In genomic region chr2:649461-650342, GRCh38 we compare ENCODE assay signal across 12 cellular contexts.
"Had no signal": no experiment of that assay in that cellular context is flagged by ENCODE, and none has a peak within 500 bp of the region (broad histone marks: within the 10 kb centered on the region; RNA-seq: fewer than 3 reads in every experiment).

No MANE protein-coding gene starts in this region.

- H3K27ac ChIP-seq: prostate gland, right lobe of liver had no signal

- H3K4me1 ChIP-seq: breast epithelium, prostate gland, right lobe of liver had no signal

- H3K9me3 ChIP-seq: breast epithelium, prostate gland, right lobe of liver had no signal

- FAIRE-seq: urothelium cell line had no signal

- H3K36me3 ChIP-seq: breast epithelium, prostate gland, right lobe of liver had no signal

- H3K4me3 ChIP-seq: breast epithelium, prostate gland, right lobe of liver had no signal

- H3K9me3 Mint-ChIP-seq: mesothelial cell of epicardium; stimulated activated naive CD8-positive, alpha-beta T cell treated with anti-CD3 and anti-CD28 coated beads, Interleukin-15, amount 100 ng/mL, for 72 hours; T-helper 2 cell treated with Interferon-gamma antibody and Interleukin-4, amounts not matched to agents 5 μg/mL and 100 μg/mL, for 36 hours had no signal

- DNase-seq: activated CD4-positive, alpha-beta T cell treated with anti-CD3 and anti-CD28 coated beads for 1 hour; activated CD8-positive, alpha-beta T cell treated with anti-CD3 and anti-CD28 coated beads, Interleukin-2, amount 10 ng/mL, durations not matched to agents 7 days and 5 days; aorta; foreskin melanocyte; right lobe of liver; stimulated activated CD4-positive, alpha-beta T cell treated with anti-CD3 and anti-CD28 coated beads, Interleukin-12 subunit alpha, Interleukin-12 subunit beta, amount 100 ng/mL, for 4 hours had no signal

- H3K36me3 Mint-ChIP-seq: mesothelial cell of epicardium had no signal

- ATAC-seq: activated CD8-positive, alpha-beta T cell treated with anti-CD3 and anti-CD28 coated beads, Interleukin-2, amount 10 ng/mL, durations not matched to agents 7 days and 5 days; right lobe of liver had no signal

- H3K27me3 ChIP-seq: right lobe of liver had no signal

- H3K4me3 Mint-ChIP-seq: activated CD8-positive, alpha-beta T cell treated with anti-CD3 and anti-CD28 coated beads, Interleukin-2, amount 10 ng/mL, durations not matched to agents 7 days and 5 days; mesothelial cell of epicardium; stimulated activated naive CD8-positive, alpha-beta T cell treated with anti-CD3 and anti-CD28 coated beads, Interleukin-15, amount 100 ng/mL, for 72 hours; T-helper 2 cell treated with Interferon-gamma antibody and Interleukin-4, amounts not matched to agents 5 μg/mL and 100 μg/mL, for 36 hours had no signal

- H3K27ac Mint-ChIP-seq: activated CD8-positive, alpha-beta T cell treated with anti-CD3 and anti-CD28 coated beads, Interleukin-2, amount 10 ng/mL, durations not matched to agents 7 days and 5 days; mesothelial cell of epicardium; stimulated activated naive CD8-positive, alpha-beta T cell treated with anti-CD3 and anti-CD28 coated beads, Interleukin-15, amount 100 ng/mL, for 72 hours; T-helper 2 cell treated with Interferon-gamma antibody and Interleukin-4, amounts not matched to agents 5 μg/mL and 100 μg/mL, for 36 hours had no signal
